8 cellular contexts compared by ENCODE assay signal in genomic region chr20:59043698-59044097, GRCh38. TPM values are rescaled to one million over a fixed set of nuclear protein-coding genes. Genes with fewer than 3 reads are reported as not detected.
DNase-seq lines count a peak whose midpoint lies in the region; ATAC-seq, FAIRE-seq and TF ChIP-seq lines count a peak whose summit lies in the region.

No MANE protein-coding gene starts in this region.

- H3K27me3 ChIP-seq in GM23248 (replicated peaks; ENCODE audit: insufficient read depth) (no peaks in the 10 kb centered on the region), muscle layer of colon (ENCODE audit: control insufficient read depth in 1 of 2, insufficient read depth in 2 of 2, low read length in 2 of 2) (no peaks in the 10 kb centered on the region), pancreas (no peaks in the 10 kb centered on the region)

- H3K36me3 Mint-ChIP-seq in activated CD8-positive, alpha-beta T cell treated with anti-CD3 and anti-CD28 coated beads for 36 hours (ENCODE audit: low read depth) = peaks cover 32% of the 10 kb centered on the region

- peaks cover 26% of the 10 kb centered on the region for H3F3A ChIP-seq in GM23248 (ENCODE audit: insufficient read depth)

- peaks cover 39% of the 10 kb centered on the region for H3K79me2 ChIP-seq in GM23248 (ENCODE audit: insufficient read depth)

- H3K27me3 Mint-ChIP-seq in activated CD8-positive, alpha-beta T cell treated with anti-CD3 and anti-CD28 coated beads for 36 hours = no peaks in the 10 kb centered on the region

- H3K9me3 ChIP-seq in GM23248 (ENCODE audit: low read depth) (no peaks in the 10 kb centered on the region), muscle layer of colon (ENCODE audit: low read length) (no peaks in the 10 kb centered on the region), pancreas (no peaks in the 10 kb centered on the region)

- no peak for TF ChIP-seq CTCF in activated CD8-positive, alpha-beta T cell treated with anti-CD3 and anti-CD28 coated beads for 36 hours (IDR thresholded peaks at IDR 0.05)
- TF ChIP-seq CTCF in pancreas (IDR thresholded peaks at IDR 0.05) = no peak

- no peaks in the 10 kb centered on the region for H3K36me3 ChIP-seq in GM23248 (ENCODE audit: low read depth)
- no peaks in the 10 kb centered on the region for H3K36me3 ChIP-seq in muscle layer of colon (ENCODE audit: insufficient read depth, low read length)
- H3K36me3 ChIP-seq in pancreas = no peaks in the 10 kb centered on the region

- H3K4me3 Mint-ChIP-seq in activated CD8-positive, alpha-beta T cell treated with anti-CD3 and anti-CD28 coated beads for 36 hours = peak overlapping the region; percentile 74

- intact Hi-C loops in activated CD8-positive, alpha-beta T cell treated with anti-CD3 and anti-CD28 coated beads for 36 hours (cut with micrococcal nuclease) = no loop called here
- intact Hi-C loops in pancreas (cut with DNase I) = no loop called here
- intact Hi-C loops in posterior cingulate gyrus (cut with DNase I) = loop anchor here (2.0 kb wide), 1 partner anchor 153 kb away; no protein-coding TSS in a partner anchor

- H3K9me2 ChIP-seq in GM23248 (ENCODE audit: insufficient read depth) = no peaks in the 10 kb centered on the region

- H3K4me1 ChIP-seq in GM23248 (ENCODE audit: insufficient read depth) (peaks cover 46% of the 10 kb centered on the region), muscle layer of colon (ENCODE audit: insufficient read depth, low read length) (peaks cover 11% of the 10 kb centered on the region), pancreas (peaks cover 4 to 19% (median 7%) of the 10 kb centered on the region in 3 donors)

- H3K27ac ChIP-seq in GM23248 = peak overlapping the region; percentile 43
- H3K27ac ChIP-seq in muscle layer of colon (ENCODE audit: low read depth, low read length) = peak overlapping the region; percentile 22
- no peak overlapping the region for H3K27ac ChIP-seq in pancreas

- no peak overlapping the region for H3K4me2 ChIP-seq in GM23248 (ENCODE audit: unreplicated experiment)

- DNase-seq in AG20443 (ENCODE audit: low spot score) (peak; percentile 28), GM23248 (peak; percentile 71), pancreas (no peak), Ammon's horn (ENCODE audit: low spot score) (no peak), T-helper 9 cell (no peak), posterior cingulate gyrus (no peak)
- DNase-seq in activated CD8-positive, alpha-beta T cell treated with anti-CD3 and anti-CD28 coated beads for 36 hours = peak; percentile 34

- H3K4me1 Mint-ChIP-seq in activated CD8-positive, alpha-beta T cell treated with anti-CD3 and anti-CD28 coated beads for 36 hours (ENCODE audit: low read depth) = peaks cover 53% of the 10 kb centered on the region

- H3K4me3 ChIP-seq in GM23248 (no peak overlapping the region), muscle layer of colon (ENCODE audit: low read depth in 1 of 2, low read length in 2 of 2) (no peak overlapping the region), pancreas (no peak overlapping the region)

- ATAC-seq in activated CD8-positive, alpha-beta T cell treated with anti-CD3 and anti-CD28 coated beads for 36 hours = no peak
- no peak for ATAC-seq in pancreas

- no peak for FAIRE-seq in pancreas (lab: Jason Lieb, UNC)

- H3K27ac Mint-ChIP-seq in activated CD8-positive, alpha-beta T cell treated with anti-CD3 and anti-CD28 coated beads for 36 hours = peak overlapping the region; percentile 90

- no peaks in the 10 kb centered on the region for H3K9me3 Mint-ChIP-seq in activated CD8-positive, alpha-beta T cell treated with anti-CD3 and anti-CD28 coated beads for 36 hours

- CTCF ChIA-PET in activated CD8-positive, alpha-beta T cell treated with anti-CD3 and anti-CD28 coated beads for 36 hours (lab: Charles Lee) = interaction anchor here (0.7 to 2.1 kb wide), 7 partner anchors 11 to 360 kb away, joined by 3 to 10 read pairs (median 3); no protein-coding TSS in a partner anchor

- in situ Hi-C loops in GM23248 (cut with MboI) = no loop called here

- H3K9ac ChIP-seq in GM23248 (no peak overlapping the region), muscle layer of colon (ENCODE audit: low read length) (no peak overlapping the region)

- POLR2A ChIA-PET in activated CD8-positive, alpha-beta T cell treated with anti-CD3 and anti-CD28 coated beads for 36 hours (lab: Charles Lee) = interaction anchor here (0.7 to 6.4 kb wide), 7 partner anchors 11 to 152 kb away, joined by 3 to 40 read pairs (median 4); partner anchors contain the start of gene ATP5F1E

- WGBS in GM23248 (ENCODE audit: low coverage in 1 of 2, low lambda C conversion rate in 2 of 2, missing lambda C conversion rate in 2 of 2), 2 experiments = 25 to 27% methylated on average over 3 of the region's 3 CpGs
- WGBS in pancreas, 2 donors = 71 to 90% methylated on average over 3 of the region's 3 CpGs

- peak overlapping the region; percentile 94 for H2AFZ ChIP-seq in GM23248

- no peaks in the 10 kb centered on the region for H4K20me1 ChIP-seq in GM23248 (ENCODE audit: insufficient read depth)

RNA-seq across cellular contexts. Expression of gene PRELID3B, which starts 1.1 kb away (rescaled TPM):
- total RNA-seq in GM23248 (2014; rRNA removed; shearing (Covaris generic)) = 64.1 and 72.8 TPM in 2 replicates
- polyA plus RNA-seq in GM23248 (2016; fragmentation: Nextera tagmentation; extraction: Ambion mirVana) (75.8 and 76.4 TPM in 2 replicates), pancreas (10 to 100 TPM in 1 of 2 donors, 1 to 10 TPM in 1; 8.4 to 24.9 TPM)
- 100 to 1,000 TPM; 140 to 145 TPM for total RNA-seq in activated CD8-positive, alpha-beta T cell treated with anti-CD3 and anti-CD28 coated beads for 36 hours
- 10 to 100 TPM; 12.6 to 23.2 (median 18.9) TPM for total RNA-seq in pancreas

RNA-seq across cellular contexts. Expression of gene ATP5F1E, which starts 11.6 kb away (rescaled TPM):
- 20.0 and 21.1 TPM in 2 replicates for total RNA-seq in GM23248 (2014; rRNA removed; shearing (Covaris generic))
- polyA plus RNA-seq in GM23248 (2016; fragmentation: Nextera tagmentation; extraction: Ambion mirVana) (236 and 245 TPM in 2 replicates), pancreas (10 to 100 TPM; 25.5 to 38.0 TPM)
- 10 to 100 TPM; 67.4 to 68.8 TPM for total RNA-seq in activated CD8-positive, alpha-beta T cell treated with anti-CD3 and anti-CD28 coated beads for 36 hours
- 10 to 100 TPM; 11.2 to 28.2 (median 21.7) TPM for total RNA-seq in pancreas

RNA-seq across cellular contexts. Expression of gene TUBB1, which starts 24.5 kb away (rescaled TPM):
- total RNA-seq in GM23248 (2014; rRNA removed; shearing (Covaris generic)) = not detected in 2 replicates
- polyA plus RNA-seq in GM23248 (2016; fragmentation: Nextera tagmentation; extraction: Ambion mirVana) (0.05 and 0.09 TPM in 2 replicates), pancreas (1 to 10 TPM in 1 of 2 donors, under 1 TPM in 1; 0.15 to 1.2 TPM)
- total RNA-seq in activated CD8-positive, alpha-beta T cell treated with anti-CD3 and anti-CD28 coated beads for 36 hours = not detected
- total RNA-seq in pancreas = under 1 TPM in 5 of 6 donors, not detected in 1; 0.04 to 0.21 (median 0.09) TPM

RNA-seq across cellular contexts. Expression of gene CTSZ, which starts 36.6 kb away (rescaled TPM):
- 391 and 422 TPM in 2 replicates for total RNA-seq in GM23248 (2014; rRNA removed; shearing (Covaris generic))
- polyA plus RNA-seq in GM23248 (2016; fragmentation: Nextera tagmentation; extraction: Ambion mirVana) (13.5 and 14.2 TPM in 2 replicates), pancreas (10 to 100 TPM; 51.3 to 88.2 TPM)
- 10 to 100 TPM; 17.9 to 18.4 TPM for total RNA-seq in activated CD8-positive, alpha-beta T cell treated with anti-CD3 and anti-CD28 coated beads for 36 hours
- total RNA-seq in pancreas = 100 to 1,000 TPM in 1 of 6 donors, 10 to 100 TPM in 5; 33.7 to 107 (median 43.4) TPM

Comparison
In these comparisons a context has a peak if more than half of its experiments do, and no peak if none do; other contexts are left out.
1. DNase-seq: peak in AG20443 (single experiment), GM23248 (single experiment) and activated CD8-positive, alpha-beta T cell treated with anti-CD3 and anti-CD28 coated beads for 36 hours (single experiment); none in pancreas (0 of 6), Ammon's horn (single experiment), T-helper 9 cell (single experiment) and posterior cingulate gyrus (0 of 10).
2. H3K27ac ChIP-seq: peak in GM23248 (single experiment) and muscle layer of colon (single experiment); none in pancreas (0 of 4).